ENCODE assay signal across 18 cellular contexts in genomic region chr2:48413676-48414075, GRCh38. TPM values are rescaled to one million over a fixed set of nuclear protein-coding genes. Genes with fewer than 3 reads are reported as not detected.
DNase-seq lines count a peak whose midpoint lies in the region; ATAC-seq, FAIRE-seq and TF ChIP-seq lines count a peak whose summit lies in the region.
"Had no signal": no experiment of that assay in that cellular context is flagged by ENCODE, and none has a peak within 500 bp of the region (broad histone marks: within the 10 kb centered on the region; RNA-seq: fewer than 3 reads in every experiment).

No MANE protein-coding gene starts in this region.

- DNase-seq in K562 (ENCODE audit: extremely low read depth in 1 of 4, low spot score in 3 of 4) (no peak), endodermal cell (no peak), HUDEP-2 (lab: John Stamatoyannopoulos, UW; ENCODE audit: unreplicated experiment in 76 of 76) (no peak), occipital lobe (lab: John Stamatoyannopoulos, UW) (no peak)
- DNase-seq: Caco-2; CD8-positive, alpha-beta memory T cell; DND-41; HFFc6; IMR-90 had no signal

- TF ChIP-seq POLR2A in K562 (conservative IDR thresholded peaks at IDR 0.05): no peak

- H3K9me1 ChIP-seq in K562 (ENCODE audit: control insufficient read depth, insufficient read depth, low read length): no peaks in the 10 kb centered on the region

- H3K36me3 Mint-ChIP-seq in endodermal cell (ENCODE audit: low read depth): no peaks in the 10 kb centered on the region
- H3K36me3 Mint-ChIP-seq: CD8-positive, alpha-beta memory T cell had no signal

- no peak for TF ChIP-seq EP300 in K562 (IDR thresholded peaks at IDR 0.05; ENCODE audit: low read length)

- no peak overlapping the region for H3K4me3 Mint-ChIP-seq in endodermal cell
- H3K4me3 Mint-ChIP-seq: CD8-positive, alpha-beta memory T cell; HFFc6 had no signal

- CTCF ChIA-PET in K562 (lab: Yijun Ruan, JAX; ENCODE audit: low intra/inter-chr PET ratio): no interaction called here

- no peak overlapping the region for H3K4me3 ChIP-seq in K562
- H3K4me3 ChIP-seq in endodermal cell (ENCODE audit: low read length): peak overlapping the region; percentile 39
- H3K4me3 ChIP-seq in parathyroid adenoma (ENCODE audit: low read depth, low read length): no peak overlapping the region
- H3K4me3 ChIP-seq: BLaER1, HAP-1 had no signal

- in situ Hi-C loops in K562 (cut with MboI): loop anchor here (25.0 kb wide), 1 partner anchor 551 kb away; no protein-coding TSS in a partner anchor

- H3K27ac ChIP-seq in K562 (ENCODE audit: extremely low read depth, low read depth, low read length) (no peak overlapping the region), endodermal cell (ENCODE audit: low read depth, low read length) (no peak overlapping the region), parathyroid adenoma (peak overlapping the region; percentile 17), temporal lobe (ENCODE audit: low read depth, low read length) (peak overlapping the region; percentile 5)
- H3K27ac ChIP-seq: BLaER1, HL-60 had no signal

- H3K9ac ChIP-seq in K562 (ENCODE audit: insufficient read depth in 1 of 2, low read depth in 2 of 2, low read length in 2 of 2): no peak overlapping the region
- no peak overlapping the region for H3K9ac ChIP-seq in endodermal cell (ENCODE audit: extremely low read depth, low read length, poor library complexity, severe bottlenecking)
- H3K9ac ChIP-seq in parathyroid adenoma: no peak overlapping the region
- H3K9ac ChIP-seq: BLaER1 had no signal

- H3K79me2 ChIP-seq in K562 (ENCODE audit: control insufficient read depth, insufficient read depth, low read length) (no peaks in the 10 kb centered on the region), parathyroid adenoma (no peaks in the 10 kb centered on the region)

- TF ChIP-seq RAD21 in K562 (CRISPR knock-in tag; conservative IDR thresholded peaks at IDR 0.05 in 1 of 2, IDR thresholded peaks at IDR 0.05 in 1 of 2): no peak

- H3K4me2 ChIP-seq in K562 (ENCODE audit: insufficient read depth, low read length): no peak overlapping the region
- no peak overlapping the region for H3K4me2 ChIP-seq in parathyroid adenoma (ENCODE audit: low read length)
- H3K4me2 ChIP-seq: BLaER1 had no signal

- POLR2A ChIA-PET in K562 (lab: Yijun Ruan, JAX): no interaction called here

- H3K27me3 Mint-ChIP-seq in endodermal cell (ENCODE audit: insufficient read depth): no peaks in the 10 kb centered on the region

- H3K27me3 ChIP-seq in K562 (ENCODE audit: control insufficient read depth in 2 of 2, insufficient read depth in 2 of 2, low read length in 2 of 2) (no peaks in the 10 kb centered on the region; a peak in 1 of 5 replicates), endodermal cell (ENCODE audit: control insufficient read depth, insufficient read depth, low read length, poor library complexity, severe bottlenecking) (no peaks in the 10 kb centered on the region), parathyroid adenoma (ENCODE audit: control insufficient read depth, insufficient read depth, low read length) (no peaks in the 10 kb centered on the region)
- H3K27me3 ChIP-seq: BLaER1 had no signal

- peaks cover 3% of the 10 kb centered on the region for H3K9me3 Mint-ChIP-seq in endodermal cell
- H3K9me3 Mint-ChIP-seq: CD8-positive, alpha-beta memory T cell; HFFc6 had no signal

- no peak for ATAC-seq in K562
- ATAC-seq in HG03520 (IDR thresholded peaks at IDR 0.05; ENCODE audit: unreplicated experiment): no peak

- no peaks in the 10 kb centered on the region for H3K9me3 ChIP-seq in K562 (replicated peaks; ENCODE audit: control insufficient read depth, insufficient read depth, low read depth, low read length)
- peaks cover 7% of the 10 kb centered on the region for H3K9me3 ChIP-seq in endodermal cell (ENCODE audit: control insufficient read depth, low read length)
- no peaks in the 10 kb centered on the region for H3K9me3 ChIP-seq in parathyroid adenoma (ENCODE audit: control insufficient read depth, low read length)
- H3K9me3 ChIP-seq: BLaER1, Caco-2, HAP-1 had no signal

- no peaks in the 10 kb centered on the region for H4K20me1 ChIP-seq in K562 (replicated peaks; ENCODE audit: control insufficient read depth, insufficient read depth, low read length)
- H4K20me1 ChIP-seq: BLaER1 had no signal

- intact Hi-C loops in K562 (cut with micrococcal nuclease): no loop called here

- TF ChIP-seq CTCF in K562 (IDR thresholded peaks at IDR 0.05 in 2 of 3, conservative IDR thresholded peaks at IDR 0.05 in 1 of 3; ENCODE audit: insufficient read depth in 2 of 3, low read depth in 1 of 3, low read length in 3 of 3) (no peak), endodermal cell (conservative IDR thresholded peaks at IDR 0.05) (no peak), parathyroid adenoma (IDR thresholded peaks at IDR 0.05) (no peak)

- H3K4me1 ChIP-seq in K562 (replicated peaks in 1 of 2; ENCODE audit: control insufficient read depth in 2 of 2, insufficient read depth in 2 of 2, low read length in 2 of 2) (peaks cover 0 to 7% of the 10 kb centered on the region in 2 experiments; a peak in 2 of 5 replicates), endodermal cell (ENCODE audit: control insufficient read depth, insufficient read depth, low read length) (peaks cover 11% of the 10 kb centered on the region), parathyroid adenoma (no peaks in the 10 kb centered on the region)

- 0% methylated on average over 1 of the region's 1 CpG for WGBS in K562 (ENCODE audit: insufficient coverage, low coverage, missing lambda C conversion rate)
- WGBS in endodermal cell (ENCODE audit: insufficient coverage in 1 of 2, insufficient read length in 1 of 2), 2 experiments: 93 to 100% methylated on average over 1 of the region's 1 CpG

- H3K36me3 ChIP-seq in K562 (ENCODE audit: control insufficient read depth, insufficient read depth, low read length): no peaks in the 10 kb centered on the region
- H3K36me3 ChIP-seq in endodermal cell (ENCODE audit: control insufficient read depth, insufficient read depth, low read length): no peaks in the 10 kb centered on the region
- no peaks in the 10 kb centered on the region for H3K36me3 ChIP-seq in parathyroid adenoma (ENCODE audit: control insufficient read depth, insufficient read depth, low read length)
- H3K36me3 ChIP-seq: BLaER1, HAP-1 had no signal

- no peak overlapping the region for H3K27ac Mint-ChIP-seq in endodermal cell
- H3K27ac Mint-ChIP-seq: CD8-positive, alpha-beta memory T cell; HFFc6 had no signal

- BruUV-seq in K562 (replicated peaks; lab: Mats Ljungman, UMichigan): no TSS peak

- H3K4me1 Mint-ChIP-seq in endodermal cell: peaks cover 17% of the 10 kb centered on the region

- no peak for FAIRE-seq in K562 (lab: Jason Lieb, UNC)
- FAIRE-seq: GM12892, GM19239, H1 had no signal

- H2AFZ ChIP-seq in K562 (ENCODE audit: low read depth, low read length) (no peak overlapping the region), parathyroid adenoma (no peak overlapping the region)

TF ChIP-seq in K562, 482 proteins besides CTCF, POLR2A, EP300 and RAD21:
- TF ChIP-seq DDX20 (tag; IDR thresholded peaks at IDR 0.05; ENCODE audit: low read depth): no peak
- TF ChIP-seq ZFPM2 (CRISPR knock-in tag; IDR thresholded peaks at IDR 0.05): no peak
- TF ChIP-seq RBM25 (IDR thresholded peaks at IDR 0.05; ENCODE audit: low read depth, low read length, severe bottlenecking): peak; percentile 70

RNA-seq across cellular contexts. Expression of gene PPP1R21, which starts 26.9 kb away (rescaled TPM):
- total RNA-seq in K562 (2011; cell fraction: chromatin; rRNA removed; ENCODE audit: low replicate concordance): 24.7 and 55.6 TPM in 2 replicates
- total RNA-seq in K562 (2011; cell fraction: nucleolus; rRNA removed): 10.7 and 11.5 TPM in 2 replicates
- 17.2 and 27.6 TPM in 2 replicates for total RNA-seq in K562 (2011; cell fraction: nucleoplasm; rRNA removed)
- total RNA-seq in K562 (2014; rRNA removed) (4.9 and 5.5 TPM in 2 replicates), K562 (2014; rRNA removed; fragmentation: Illumina TruSeq; extraction: Trizol) (7.5 TPM in 2 replicates), K562 (2015; rRNA removed; fragmentation: Illumina TruSeq; extraction: Trizol) (7.2 and 8.0 TPM in 2 replicates), K562 (2021) (8.4 and 9.2 TPM in 2 replicates), endodermal cell (10 to 100 TPM; 26.1 to 39.0 TPM), temporal lobe (48.7 TPM), occipital lobe (36.2 TPM)
- polyA plus RNA-seq in K562 (2011; rRNA removed) (12.0 and 18.0 TPM in 2 replicates), K562 (2014; fragmentation: Illumina TruSeq; extraction: Trizol) (9.5 and 11.5 TPM in 2 replicates), K562 (2014; fragmentation: Nextera tagmentation; extraction: Ambion mirVana) (1 to 10 TPM; 5.4 to 5.9 TPM), K562 (2014; rRNA removed) (8.5 and 12.2 TPM in 2 replicates)
- 4.7 and 7.2 TPM in 2 replicates for polyA plus RNA-seq in K562 (2011; cell fraction: cytosol; rRNA removed)
- 25.2 and 26.4 TPM in 2 replicates for polyA plus RNA-seq in K562 (2011; cell fraction: nucleus; rRNA removed)
- polyA plus RNA-seq in K562 (2012): 7.1 and 9.3 TPM in 2 replicates
- 17.4 and 17.9 TPM in 2 replicates for polyA minus RNA-seq in K562 (2011; rRNA and poly(A)+ RNA removed)
- polyA minus RNA-seq in K562 (2011; cell fraction: cytosol; rRNA and poly(A)+ RNA removed): 3.3 and 6.7 TPM in 2 replicates
- 10.8 and 17.1 TPM in 2 replicates for polyA minus RNA-seq in K562 (2011; cell fraction: nucleus; rRNA and poly(A)+ RNA removed)
- 18.9 TPM for polyA plus RNA-seq in endodermal cell (2013, experiment 1 of 2)
- 19.3 TPM for polyA plus RNA-seq in endodermal cell (2013, experiment 2 of 2)

Comparison
In these comparisons a context has a peak if more than half of its experiments do, and no peak if none do; other contexts are left out.
1. H3K27ac ChIP-seq: peak in parathyroid adenoma (single experiment) and temporal lobe (single experiment); none in K562 (single experiment) and endodermal cell (single experiment).